ENCODE assay signal across 18 cellular contexts in the genomic region with DNA sequence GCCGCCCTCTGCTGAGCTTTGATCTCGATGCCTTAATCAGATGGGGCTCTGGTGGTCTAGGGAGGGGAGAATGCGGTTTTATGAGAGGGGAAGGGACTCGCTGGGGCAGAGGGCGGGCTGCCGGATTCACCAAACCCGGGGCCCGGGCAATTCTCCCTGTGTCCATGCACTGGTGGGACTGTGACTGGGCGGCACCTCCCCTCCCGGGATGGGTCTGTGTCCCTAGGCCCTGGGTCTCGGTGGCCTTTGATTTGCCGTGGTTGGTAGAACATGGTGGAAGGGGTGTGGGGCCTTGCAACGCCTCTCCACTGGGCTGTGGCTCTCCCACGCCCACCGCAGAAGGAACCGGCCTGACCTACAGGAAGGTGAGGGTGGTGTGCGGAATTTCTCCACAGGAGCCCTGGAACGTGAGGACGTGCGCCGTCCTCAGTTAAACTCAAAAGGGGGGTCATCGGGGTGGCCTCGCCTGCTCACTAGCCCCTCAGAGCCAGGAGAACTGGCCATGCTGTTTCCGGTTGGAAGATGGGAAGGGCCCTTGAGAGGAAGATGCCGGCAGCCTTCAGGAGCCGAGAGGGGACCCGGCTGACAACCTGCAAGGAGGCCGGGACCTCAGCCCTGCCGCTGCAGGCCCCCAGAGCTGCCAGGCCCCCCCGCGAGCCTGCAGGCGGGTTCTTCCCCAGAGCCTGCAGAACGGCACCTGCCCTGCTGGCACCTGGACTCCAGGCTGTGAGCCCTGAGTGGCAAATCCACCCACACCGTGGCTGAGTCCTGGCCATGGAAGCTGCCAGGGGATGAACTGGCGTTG. TPM values are rescaled to one million over a fixed set of nuclear protein-coding genes. Genes with fewer than 3 reads are reported as not detected.
DNase-seq lines count a peak whose midpoint lies in the region; ATAC-seq and TF ChIP-seq lines count a peak whose summit lies in the region.
"Had no signal": no experiment of that assay in that cellular context is flagged by ENCODE, and none has a peak within 500 bp of the region (broad histone marks: within the 10 kb centered on the region; RNA-seq: fewer than 3 reads in every experiment).

No MANE protein-coding gene starts in this region.

- peaks cover 49% of the 10 kb centered on the region for H3K4me1 ChIP-seq in CD4-positive, alpha-beta memory T cell (ENCODE audit: insufficient read depth, low read length)
- H3K4me1 ChIP-seq: foreskin keratinocyte, prostate gland had no signal

- no peaks in the 10 kb centered on the region for H3K36me3 ChIP-seq in CD4-positive, alpha-beta memory T cell (ENCODE audit: insufficient read depth, low read length)
- H3K36me3 ChIP-seq: prostate gland, stomach had no signal

- H3K4me3 ChIP-seq in CD4-positive, alpha-beta memory T cell (ENCODE audit: low read length in 2 of 2) = no peak overlapping the region
- H3K4me3 ChIP-seq: lung, prostate gland had no signal

- H3K9me3 Mint-ChIP-seq in activated naive CD4-positive, alpha-beta T cell treated with anti-CD3 and anti-CD28 coated beads, Interleukin-2, amount 10 ng/mL, durations not matched to agents 7 days and 5 days = peaks cover 15% of the 10 kb centered on the region
- peaks cover 0 to 23% (median 10%) of the 10 kb centered on the region in 8 donors for H3K9me3 Mint-ChIP-seq in CD4-positive, alpha-beta memory T cell
- H3K9me3 Mint-ChIP-seq in activated CD8-positive, alpha-beta T cell treated with anti-CD3 and anti-CD28 coated beads for 36 hours = no peaks in the 10 kb centered on the region
- H3K9me3 Mint-ChIP-seq in mesothelial cell of epicardium = no peaks in the 10 kb centered on the region
- H3K9me3 Mint-ChIP-seq: type B pancreatic cell had no signal

- CTCF ChIA-PET in activated naive CD4-positive, alpha-beta T cell treated with anti-CD3 and anti-CD28 coated beads, Interleukin-2, amount 10 ng/mL, durations not matched to agents 7 days and 5 days (lab: Charles Lee) = no interaction called here
- CTCF ChIA-PET in CD4-positive, alpha-beta memory T cell (lab: Charles Lee; ENCODE audit: partially characterized antibody) = interaction anchor here (1.4 to 4.6 kb wide), 3 partner anchors 25 to 34 kb away, joined by 3 to 14 read pairs (median 7); no protein-coding TSS in a partner anchor
- CTCF ChIA-PET in activated CD8-positive, alpha-beta T cell treated with anti-CD3 and anti-CD28 coated beads for 36 hours (lab: Charles Lee) = interaction anchor here (1.0 to 1.6 kb wide), 3 partner anchors 27 to 34 kb away, joined by 3 to 5 read pairs (median 5); no protein-coding TSS in a partner anchor

- DNase-seq in activated naive CD4-positive, alpha-beta T cell treated with anti-CD3 and anti-CD28 coated beads, Interleukin-2, amount 10 ng/mL, durations not matched to agents 7 days and 5 days = no peak
- DNase-seq in activated naive CD4-positive, alpha-beta T cell treated with anti-CD3 and anti-CD28 coated beads, Interleukin-2, amount 50 U/mL, for 16 hours = no peak
- DNase-seq in CD4-positive, alpha-beta memory T cell = no peak
- DNase-seq in activated CD8-positive, alpha-beta T cell treated with anti-CD3 and anti-CD28 coated beads for 36 hours = no peak
- DNase-seq in mesothelial cell of epicardium (ENCODE audit: low spot score in 2 of 2, unreplicated experiment in 2 of 2) (no peak), foreskin melanocyte (no peak), Ammon's horn (ENCODE audit: low spot score) (no peak)
- DNase-seq: DMS 273 treated with DMSO at 0.1 percent for 48 hours, foreskin keratinocyte, hippocampal formation, islet precursor cell, NCI-H1092, NCI-H2081 treated with DMSO at 0.1 percent for 48 hours, stomach had no signal

- ATAC-seq in activated CD8-positive, alpha-beta T cell treated with anti-CD3 and anti-CD28 coated beads for 36 hours = no peak
- no peak for ATAC-seq in GM21381 (IDR thresholded peaks at IDR 0.05; ENCODE audit: unreplicated experiment)
- ATAC-seq: foreskin keratinocyte had no signal

- H3K27ac ChIP-seq in CD4-positive, alpha-beta memory T cell (ENCODE audit: low read depth, low read length) = no peak overlapping the region
- H3K27ac ChIP-seq: foreskin keratinocyte, prostate gland had no signal

- no peak for TF ChIP-seq CTCF in activated CD8-positive, alpha-beta T cell treated with anti-CD3 and anti-CD28 coated beads for 36 hours (IDR thresholded peaks at IDR 0.05)
- no peak for TF ChIP-seq CTCF in mesothelial cell of epicardium (IDR thresholded peaks at IDR 0.05; ENCODE audit: unreplicated experiment)

- H3K27me3 Mint-ChIP-seq in activated naive CD4-positive, alpha-beta T cell treated with anti-CD3 and anti-CD28 coated beads, Interleukin-2, amount 10 ng/mL, durations not matched to agents 7 days and 5 days = peaks cover 21% of the 10 kb centered on the region
- no peaks in the 10 kb centered on the region for H3K27me3 Mint-ChIP-seq in CD4-positive, alpha-beta memory T cell
- no peaks in the 10 kb centered on the region for H3K27me3 Mint-ChIP-seq in activated CD8-positive, alpha-beta T cell treated with anti-CD3 and anti-CD28 coated beads for 36 hours
- H3K27me3 Mint-ChIP-seq in mesothelial cell of epicardium (ENCODE audit: low read depth) = peaks cover 86% of the 10 kb centered on the region

- H3K27ac Mint-ChIP-seq in activated naive CD4-positive, alpha-beta T cell treated with anti-CD3 and anti-CD28 coated beads, Interleukin-2, amount 10 ng/mL, durations not matched to agents 7 days and 5 days = peak overlapping the region; percentile 55
- H3K27ac Mint-ChIP-seq in CD4-positive, alpha-beta memory T cell = peak overlapping the region in 6 of 7 donors; percentile 43 to 83 (median 70)
- no peak overlapping the region for H3K27ac Mint-ChIP-seq in activated CD8-positive, alpha-beta T cell treated with anti-CD3 and anti-CD28 coated beads for 36 hours
- no peak overlapping the region for H3K27ac Mint-ChIP-seq in mesothelial cell of epicardium
- H3K27ac Mint-ChIP-seq: type B pancreatic cell had no signal

- H3K4me1 Mint-ChIP-seq in activated naive CD4-positive, alpha-beta T cell treated with anti-CD3 and anti-CD28 coated beads, Interleukin-2, amount 10 ng/mL, durations not matched to agents 7 days and 5 days = peaks cover 56% of the 10 kb centered on the region
- H3K4me1 Mint-ChIP-seq in CD4-positive, alpha-beta memory T cell = peaks cover 23 to 60% (median 40%) of the 10 kb centered on the region in 4 donors
- peaks cover 28% of the 10 kb centered on the region for H3K4me1 Mint-ChIP-seq in activated CD8-positive, alpha-beta T cell treated with anti-CD3 and anti-CD28 coated beads for 36 hours (ENCODE audit: low read depth)
- peaks cover 8% of the 10 kb centered on the region for H3K4me1 Mint-ChIP-seq in mesothelial cell of epicardium

- H3K4me3 Mint-ChIP-seq in activated naive CD4-positive, alpha-beta T cell treated with anti-CD3 and anti-CD28 coated beads, Interleukin-2, amount 10 ng/mL, durations not matched to agents 7 days and 5 days = peak overlapping the region; percentile 89
- H3K4me3 Mint-ChIP-seq in CD4-positive, alpha-beta memory T cell = peak overlapping the region; percentile 48 to 97 (median 76)
- peak overlapping the region; percentile 85 for H3K4me3 Mint-ChIP-seq in activated CD8-positive, alpha-beta T cell treated with anti-CD3 and anti-CD28 coated beads for 36 hours
- H3K4me3 Mint-ChIP-seq in mesothelial cell of epicardium = peak overlapping the region; percentile 31

- H3K9me3 ChIP-seq in CD4-positive, alpha-beta memory T cell (ENCODE audit: control insufficient read depth in 1 of 2, low read length in 2 of 2) = peaks cover 0 to 1% of the 10 kb centered on the region in 2 donors
- H3K9me3 ChIP-seq: prostate gland had no signal

- H3K27me3 ChIP-seq in CD4-positive, alpha-beta memory T cell (ENCODE audit: insufficient read depth, low read length) = no peaks in the 10 kb centered on the region

- POLR2A ChIA-PET in CD4-positive, alpha-beta memory T cell (lab: Charles Lee; ENCODE audit: partially characterized antibody) = interaction anchor here (0.6 to 2.2 kb wide), 6 partner anchors 8 to 42 kb away, joined by 3 to 11 read pairs (median 5); no protein-coding TSS in a partner anchor
- POLR2A ChIA-PET in activated CD8-positive, alpha-beta T cell treated with anti-CD3 and anti-CD28 coated beads for 36 hours (lab: Charles Lee) = interaction anchor here (1.3 kb wide), 1 partner anchor 20 kb away, joined by 3 read pairs; no protein-coding TSS in a partner anchor

- intact Hi-C loops in CD4-positive, alpha-beta memory T cell (cut with micrococcal nuclease) = no loop called here
- intact Hi-C loops in activated CD8-positive, alpha-beta T cell treated with anti-CD3 and anti-CD28 coated beads for 36 hours (cut with micrococcal nuclease) = no loop called here

- H3K36me3 Mint-ChIP-seq in activated naive CD4-positive, alpha-beta T cell treated with anti-CD3 and anti-CD28 coated beads, Interleukin-2, amount 10 ng/mL, durations not matched to agents 7 days and 5 days = peaks cover 31% of the 10 kb centered on the region
- peaks cover 5 to 9% of the 10 kb centered on the region in 2 donors for H3K36me3 Mint-ChIP-seq in CD4-positive, alpha-beta memory T cell
- H3K36me3 Mint-ChIP-seq in activated CD8-positive, alpha-beta T cell treated with anti-CD3 and anti-CD28 coated beads for 36 hours (ENCODE audit: low read depth) = no peaks in the 10 kb centered on the region
- no peaks in the 10 kb centered on the region for H3K36me3 Mint-ChIP-seq in mesothelial cell of epicardium
- H3K36me3 Mint-ChIP-seq: type B pancreatic cell had no signal

RNA-seq across cellular contexts. Expression of a gene that starts 43.6 kb away (rescaled TPM):
- 10 to 100 TPM; 17.0 to 18.5 TPM for total RNA-seq in CD4-positive, alpha-beta memory T cell
- polyA plus RNA-seq in CD4-positive, alpha-beta memory T cell = 10 to 100 TPM; 13.9 to 26.0 TPM
- total RNA-seq in activated CD8-positive, alpha-beta T cell treated with anti-CD3 and anti-CD28 coated beads for 36 hours = 10 to 100 TPM; 35.6 to 41.2 TPM
- total RNA-seq in mesothelial cell of epicardium = 24.3 to 27.4 TPM (median 25.1 TPM) in 3 replicates

RNA-seq across cellular contexts. Expression of a gene that starts 43.7 kb away (rescaled TPM):
- 10 to 100 TPM; 42.1 to 42.9 TPM for total RNA-seq in CD4-positive, alpha-beta memory T cell
- 10 to 100 TPM in 1 of 2 donors, 1 to 10 TPM in 1; 4.0 to 13.0 TPM for polyA plus RNA-seq in CD4-positive, alpha-beta memory T cell
- total RNA-seq in activated CD8-positive, alpha-beta T cell treated with anti-CD3 and anti-CD28 coated beads for 36 hours = 10 to 100 TPM; 24.1 to 25.5 TPM
- total RNA-seq in mesothelial cell of epicardium = 31.4 to 34.0 TPM (median 32.5 TPM) in 3 replicates

Comparison
In these comparisons a context has a peak if more than half of its experiments do, and no peak if none do; other contexts are left out.
1. H3K27ac Mint-ChIP-seq: peak in activated naive CD4-positive, alpha-beta T cell treated with anti-CD3 and anti-CD28 coated beads, Interleukin-2, amount 10 ng/mL, durations not matched to agents 7 days and 5 days (single experiment) and CD4-positive, alpha-beta memory T cell (6 of 7); none in activated CD8-positive, alpha-beta T cell treated with anti-CD3 and anti-CD28 coated beads for 36 hours (single experiment) and mesothelial cell of epicardium (single experiment).
2. H3K4me3 Mint-ChIP-seq: peak in every context shown above with its lines; median percentile 89 in activated naive CD4-positive, alpha-beta T cell treated with anti-CD3 and anti-CD28 coated beads, Interleukin-2, amount 10 ng/mL, durations not matched to agents 7 days and 5 days; 85 in activated CD8-positive, alpha-beta T cell treated with anti-CD3 and anti-CD28 coated beads for 36 hours; 76 in CD4-positive, alpha-beta memory T cell; 31 in mesothelial cell of epicardium.